Comparison of ENCODE assay signal across 25 cellular contexts in genomic region chr12:120862664-120863063, GRCh38.
"Had no signal": no experiment of that assay in that cellular context is flagged by ENCODE, and none has a peak within 500 bp of the region (broad histone marks: within the 10 kb centered on the region; RNA-seq: fewer than 3 reads in every experiment).

No MANE protein-coding gene starts in this region.

- H3K9me3 ChIP-seq: adrenal gland, MG63, Peyer's patch, SJSA1 had no signal

- H3K4me3 Mint-ChIP-seq: activated CD4-positive, alpha-beta memory T cell treated with anti-CD3 and anti-CD28 coated beads, Interleukin-2, amount 10 ng/mL, durations not matched to agents 7 days and 5 days; activated CD4-positive, alpha-beta T cell treated with anti-CD3 and anti-CD28 coated beads for 36 hours; activated naive CD8-positive, alpha-beta T cell treated with anti-CD3 and anti-CD28 coated beads, Interleukin-2, amount 10 ng/mL, durations not matched to agents 7 days and 5 days; activated T-cell treated with anti-CD3 and anti-CD28 coated beads, Interleukin-2, amount 50 U/mL, for 72 hours; T-helper 1 cell treated with Interleukin-12 subunit alpha and Interleukin-12 subunit beta and Interleukin-4 antibody, amounts not matched to agents 30 μg/mL and 1 μg/mL, for 36 hours had no signal

- H3K27me3 Mint-ChIP-seq: activated CD4-positive, alpha-beta memory T cell treated with anti-CD3 and anti-CD28 coated beads, Interleukin-2, amount 10 ng/mL, durations not matched to agents 7 days and 5 days; activated CD4-positive, alpha-beta T cell treated with anti-CD3 and anti-CD28 coated beads for 36 hours; activated naive CD8-positive, alpha-beta T cell treated with anti-CD3 and anti-CD28 coated beads, Interleukin-2, amount 10 ng/mL, durations not matched to agents 7 days and 5 days had no signal

- H3K27ac Mint-ChIP-seq: activated CD4-positive, alpha-beta memory T cell treated with anti-CD3 and anti-CD28 coated beads, Interleukin-2, amount 10 ng/mL, durations not matched to agents 7 days and 5 days; activated CD4-positive, alpha-beta T cell treated with anti-CD3 and anti-CD28 coated beads for 36 hours; activated naive CD8-positive, alpha-beta T cell treated with anti-CD3 and anti-CD28 coated beads, Interleukin-2, amount 10 ng/mL, durations not matched to agents 7 days and 5 days; activated T-cell treated with anti-CD3 and anti-CD28 coated beads, Interleukin-2, amount 50 U/mL, for 72 hours; T-helper 1 cell treated with Interleukin-12 subunit alpha and Interleukin-12 subunit beta and Interleukin-4 antibody, amounts not matched to agents 30 μg/mL and 1 μg/mL, for 36 hours had no signal

- H3K9me3 Mint-ChIP-seq: activated naive CD8-positive, alpha-beta T cell treated with anti-CD3 and anti-CD28 coated beads, Interleukin-2, amount 10 ng/mL, durations not matched to agents 7 days and 5 days had no signal

- DNase-seq: activated CD4-positive, alpha-beta memory T cell treated with anti-CD3 and anti-CD28 coated beads, Interleukin-2, amount 10 ng/mL, durations not matched to agents 7 days and 5 days; activated CD4-positive, alpha-beta T cell treated with anti-CD3 and anti-CD28 coated beads for 36 hours; activated CD4-positive, alpha-beta T cell treated with anti-CD3 and anti-CD28 coated beads, Interleukin-2, amount 50 U/mL, for 1 hour; activated CD8-positive, alpha-beta memory T cell treated with anti-CD3 and anti-CD28 coated beads, Interleukin-2, amount 50 U/mL, for 4 hours; activated naive CD4-positive, alpha-beta T cell treated with anti-CD3 and anti-CD28 coated beads, Interleukin-2, amount 50 U/mL, for 16 hours; activated naive CD8-positive, alpha-beta T cell treated with anti-CD3 and anti-CD28 coated beads, Interleukin-2, amount 10 ng/mL, durations not matched to agents 7 days and 5 days; activated T-cell treated with anti-CD3 and anti-CD28 coated beads, Interleukin-2, amount 50 U/mL, for 72 hours; adrenal gland; anterior cingulate cortex; MG63; MV-4-11; NCI-H1092 treated with DMSO at 0.1 percent for 48 hours; NCI-H1436; NCI-H187; NCI-H2081; NCI-H510A treated with DMSO at 0.1 percent for 48 hours; NCI-H69; NK-92 treated with Interleukin-12 subunit alpha and Interleukin-12 subunit beta, amount 100 ng/mL, for 24 hours; Peyer's patch; SHP77; SW 1271; T-helper 9 cell had no signal

- ATAC-seq: activated CD4-positive, alpha-beta T cell treated with anti-CD3 and anti-CD28 coated beads for 36 hours; activated T-cell treated with anti-CD3 and anti-CD28 coated beads, Interleukin-2, amount 50 U/mL, for 72 hours; SK-N-SH treated with all-trans-retinoic acid at 6 μM for 48 hours had no signal
